Comparison of ENCODE assay signal across 1 cellular context in genomic region chr17:8467527-8467926, GRCh38.
TF ChIP-seq lines count a peak whose summit lies in the region.

No MANE protein-coding gene starts in this region.

TF ChIP-seq in endothelial cell of umbilical vein, 7 proteins besides CTCF, POLR2A, EP300 and RAD21:
- no peak for TF ChIP-seq EZH2 (IDR thresholded peaks at IDR 0.05; ENCODE audit: borderline replicate concordance, low read depth, low read length, severe bottlenecking)
- TF ChIP-seq JUN (IDR thresholded peaks at IDR 0.05; ENCODE audit: borderline replicate concordance, insufficient read depth, insufficient read length, low read depth): no peak
- no peak for TF ChIP-seq FOS (IDR thresholded peaks at IDR 0.05; ENCODE audit: borderline replicate concordance, insufficient read depth, low read length)
- no peak for TF ChIP-seq GATA2 (IDR thresholded peaks at IDR 0.05; ENCODE audit: insufficient read depth, insufficient read length, low read depth, low read length)
- TF ChIP-seq, protein P1, sequence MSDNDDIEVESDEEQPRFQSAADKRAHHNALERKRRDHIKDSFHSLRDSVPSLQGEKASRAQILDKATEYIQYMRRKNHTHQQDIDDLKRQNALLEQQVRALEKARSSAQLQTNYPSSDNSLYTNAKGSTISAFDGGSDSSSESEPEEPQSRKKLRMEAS (IDR thresholded peaks at IDR 0.05; ENCODE audit: insufficient read depth, insufficient read length): no peak
- TF ChIP-seq MYC (IDR thresholded peaks at IDR 0.05; ENCODE audit: low read depth, low read length): no peak
- TF ChIP-seq POLR2AphosphoS5 (IDR thresholded peaks at IDR 0.05; ENCODE audit: insufficient read depth, low read depth, low read length): no peak
